ENCODE assay signal across 11 cellular contexts in the genomic region with DNA sequence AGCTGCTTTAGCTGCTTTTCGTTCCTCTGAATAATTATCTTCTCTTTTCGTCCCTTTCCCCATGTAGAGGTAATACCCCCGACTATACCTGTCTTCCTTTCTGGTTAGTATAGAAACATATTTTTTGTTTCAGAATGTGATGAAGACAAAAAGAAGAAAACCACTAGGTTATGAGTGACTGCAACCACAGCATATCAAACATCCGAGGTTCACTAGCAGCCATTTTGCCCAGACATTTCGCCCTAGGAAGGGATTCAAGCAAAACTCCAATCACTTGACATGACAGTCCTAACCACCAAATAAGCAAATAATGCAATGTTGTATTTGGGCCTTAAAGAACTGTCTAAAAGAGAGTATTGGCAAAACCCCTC. TPM values are rescaled to one million over a fixed set of nuclear protein-coding genes. Genes with fewer than 3 reads are reported as not detected.
A peak's percentile ranks its signal among the peaks of the same experiment; 100 is the strongest.
DNase-seq lines count a peak whose midpoint lies in the region; ATAC-seq and TF ChIP-seq lines count a peak whose summit lies in the region.
"Had no signal": no experiment of that assay in that cellular context is flagged by ENCODE, and none has a peak within 500 bp of the region (broad histone marks: within the 10 kb centered on the region; RNA-seq: fewer than 3 reads in every experiment).

No MANE protein-coding gene starts in this region.

- H3K27me3 Mint-ChIP-seq in activated T-cell treated with anti-CD3 and anti-CD28 coated beads, Interleukin-2, amount 50 U/mL, for 72 hours (ENCODE audit: low read depth): no peaks in the 10 kb centered on the region
- no peaks in the 10 kb centered on the region for H3K27me3 Mint-ChIP-seq in Calu3 (ENCODE audit: unreplicated experiment)

- peaks cover 86% of the 10 kb centered on the region for H3K4me1 Mint-ChIP-seq in activated T-cell treated with anti-CD3 and anti-CD28 coated beads, Interleukin-2, amount 50 U/mL, for 72 hours (ENCODE audit: low read depth)
- peaks cover 18% of the 10 kb centered on the region for H3K4me1 Mint-ChIP-seq in Calu3 (ENCODE audit: low read depth, unreplicated experiment)

- no peak for TF ChIP-seq EP300 in suprapubic skin (IDR thresholded peaks at IDR 0.05)

- H3K36me3 Mint-ChIP-seq in activated T-cell treated with anti-CD3 and anti-CD28 coated beads, Interleukin-2, amount 50 U/mL, for 72 hours (ENCODE audit: insufficient read depth in 2 of 2): peaks cover 6 to 33% of the 10 kb centered on the region in 2 donors
- peaks cover 19% of the 10 kb centered on the region for H3K36me3 Mint-ChIP-seq in Calu3 (ENCODE audit: insufficient read depth, unreplicated experiment)

- peak overlapping the region; percentile 61 to 93 for H3K4me3 Mint-ChIP-seq in activated T-cell treated with anti-CD3 and anti-CD28 coated beads, Interleukin-2, amount 50 U/mL, for 72 hours
- no peak overlapping the region for H3K4me3 Mint-ChIP-seq in Calu3 (ENCODE audit: low read depth, unreplicated experiment)
- H3K4me3 Mint-ChIP-seq: CD14-positive monocyte had no signal

- TF ChIP-seq CTCF in hepatocyte (IDR thresholded peaks at IDR 0.05; ENCODE audit: poor library complexity) (no peak), suprapubic skin (IDR thresholded peaks at IDR 0.05) (no peak), Calu3 (IDR thresholded peaks at IDR 0.05; ENCODE audit: unreplicated experiment) (no peak)

- intact Hi-C loops in Calu3 (cut with micrococcal nuclease; ENCODE audit: unreplicated experiment): no loop called here

- H3K9me3 Mint-ChIP-seq in activated T-cell treated with anti-CD3 and anti-CD28 coated beads, Interleukin-2, amount 50 U/mL, for 72 hours: no peaks in the 10 kb centered on the region
- H3K9me3 Mint-ChIP-seq in Calu3 (ENCODE audit: low read depth, unreplicated experiment): no peaks in the 10 kb centered on the region

- H3K9ac ChIP-seq in SK-N-MC (ENCODE audit: insufficient read length): no peak overlapping the region

- peak overlapping the region; percentile 84 for H3K4me2 ChIP-seq in hepatocyte

- peak overlapping the region; percentile 85 for H3K27ac ChIP-seq in SK-N-MC
- H3K27ac ChIP-seq in hepatocyte: peak overlapping the region; percentile 98
- peak overlapping the region; percentile 57 for H3K27ac ChIP-seq in suprapubic skin

- H3K4me1 ChIP-seq in hepatocyte (ENCODE audit: insufficient read depth): peaks cover 88% of the 10 kb centered on the region
- H3K4me1 ChIP-seq in suprapubic skin: peaks cover 63% of the 10 kb centered on the region

- H3K79me2 ChIP-seq in hepatocyte: peaks cover 98% of the 10 kb centered on the region

- H3K4me3 ChIP-seq in SK-N-MC (peak overlapping the region; percentile 47), hepatocyte (no peak overlapping the region), suprapubic skin (no peak overlapping the region)

- peak; percentile 35 to 56 for ATAC-seq in activated T-cell treated with anti-CD3 and anti-CD28 coated beads, Interleukin-2, amount 50 U/mL, for 72 hours (replicated peaks in 1 of 2)
- no peak for ATAC-seq in GM18520 (IDR thresholded peaks at IDR 0.05; ENCODE audit: unreplicated experiment)

- 76% methylated on average over 5 of the region's 5 CpGs for WGBS in hepatocyte (ENCODE audit: low lambda C conversion rate, missing lambda C conversion rate)
- WGBS in suprapubic skin: 78% methylated on average over 5 of the region's 5 CpGs

- DNase-seq in activated T-cell treated with anti-CD3 and anti-CD28 coated beads, Interleukin-2, amount 50 U/mL, for 72 hours: no peak
- no peak for DNase-seq in activated T-cell treated with anti-CD3 and anti-CD28 coated beads, Interleukin-2, amount 50 U/mL, for 48 hours
- DNase-seq in SK-N-MC (ENCODE audit: low read depth, low spot score) (no peak), hepatocyte (ENCODE audit: low spot score) (no peak), suprapubic skin (ENCODE audit: low spot score in 2 of 2) (no peak), Calu3 (no peak), DMS153 (lab: John Stamatoyannopoulos, UW) (no peak)
- DNase-seq: activated CD4-positive, alpha-beta T cell treated with anti-CD3 and anti-CD28 coated beads, Interleukin-2, amount 50 U/mL, for 1 hour; NCI-H1436 treated with DMSO at 0.1 percent for 48 hours had no signal

- peak overlapping the region; percentile 96 for H3K27ac Mint-ChIP-seq in activated T-cell treated with anti-CD3 and anti-CD28 coated beads, Interleukin-2, amount 50 U/mL, for 72 hours
- no peak overlapping the region for H3K27ac Mint-ChIP-seq in Calu3 (ENCODE audit: unreplicated experiment)

- H3K9me2 ChIP-seq in hepatocyte (replicated peaks; ENCODE audit: insufficient read depth): no peaks in the 10 kb centered on the region

- H3K36me3 ChIP-seq in SK-N-MC (ENCODE audit: insufficient read depth, low read length): peaks cover 78% of the 10 kb centered on the region
- H3K36me3 ChIP-seq in hepatocyte (replicated peaks; ENCODE audit: insufficient read depth, low read depth): no peaks in the 10 kb centered on the region
- H3K36me3 ChIP-seq in suprapubic skin: peaks cover 15% of the 10 kb centered on the region

- H2AFZ ChIP-seq in hepatocyte: no peak overlapping the region

- no peaks in the 10 kb centered on the region for H3K9me3 ChIP-seq in SK-N-MC (ENCODE audit: low read depth, low read length)
- no peaks in the 10 kb centered on the region for H3K9me3 ChIP-seq in hepatocyte (ENCODE audit: low read depth)
- no peaks in the 10 kb centered on the region for H3K9me3 ChIP-seq in suprapubic skin

- no TSS peak for BruUV-seq in Calu3 (replicated peaks; lab: Mats Ljungman, UMichigan)

- H4K20me1 ChIP-seq in hepatocyte (ENCODE audit: insufficient read depth, poor library complexity, severe bottlenecking): peaks cover 84% of the 10 kb centered on the region

- CTCF ChIA-PET in Calu3 (lab: Charles Lee): no interaction called here

- TF ChIP-seq POLR2A in suprapubic skin (IDR thresholded peaks at IDR 0.05): no peak

- H3K27me3 ChIP-seq in hepatocyte (no peaks in the 10 kb centered on the region), suprapubic skin (no peaks in the 10 kb centered on the region)

RNA-seq across cellular contexts. Expression of a gene that starts 9.4 kb away (rescaled TPM):
- total RNA-seq in activated T-cell treated with anti-CD3 and anti-CD28 coated beads, Interleukin-2, amount 50 U/mL, for 72 hours: 100 to 1,000 TPM; 207 to 208 TPM
- total RNA-seq in hepatocyte: 154 and 190 TPM in 2 replicates
- 74.9 and 76.0 TPM in 2 replicates for polyA plus RNA-seq in hepatocyte
- 100 to 1,000 TPM in 1 of 4 donors, 10 to 100 TPM in 3; 49.9 to 114 (median 64.5) TPM for total RNA-seq in suprapubic skin
- total RNA-seq in Calu3 (2022): 39.8 and 43.0 TPM in 2 replicates

RNA-seq across cellular contexts. Expression of a gene that starts 9.6 kb away (rescaled TPM):
- total RNA-seq in activated T-cell treated with anti-CD3 and anti-CD28 coated beads, Interleukin-2, amount 50 U/mL, for 72 hours: 10 to 100 TPM; 41.1 to 47.0 TPM
- total RNA-seq in hepatocyte: 12.7 and 15.7 TPM in 2 replicates
- polyA plus RNA-seq in hepatocyte: 17.9 and 18.3 TPM in 2 replicates
- 10 to 100 TPM; 30.2 to 68.1 (median 32.8) TPM for total RNA-seq in suprapubic skin
- total RNA-seq in Calu3 (2022): 10.5 TPM in 2 replicates
